22 cellular contexts compared by ENCODE assay signal in genomic region chr11:89437317-89437716, GRCh38. TPM values are rescaled to one million over a fixed set of nuclear protein-coding genes. Genes with fewer than 3 reads are reported as not detected.
"Had no signal": no experiment of that assay in that cellular context is flagged by ENCODE, and none has a peak within 500 bp of the region (broad histone marks: within the 10 kb centered on the region; RNA-seq: fewer than 3 reads in every experiment).

No MANE protein-coding gene starts in this region.

- H3K27ac ChIP-seq: body of pancreas, colonic mucosa, heart right ventricle, neutrophil, transverse colon had no signal

- H3K4me1 ChIP-seq: body of pancreas, colonic mucosa, heart right ventricle, transverse colon had no signal

- H3K27me3 Mint-ChIP-seq: activated B cell treated with CpG ODN at 0.5 μM for 24 hours; activated naive CD8-positive, alpha-beta T cell treated with anti-CD3 and anti-CD28 coated beads, Interleukin-2, amount 10 ng/mL, durations not matched to agents 7 days and 5 days; activated T-cell treated with anti-CD3 and anti-CD28 coated beads, Interleukin-2, amount 50 U/mL, for 24 hours had no signal

- H3K27me3 ChIP-seq: body of pancreas, colonic mucosa, heart right ventricle, neutrophil, transverse colon had no signal

- H3K4me1 Mint-ChIP-seq: activated B cell treated with CpG ODN at 0.5 μM for 24 hours; activated naive CD8-positive, alpha-beta T cell treated with anti-CD3 and anti-CD28 coated beads, Interleukin-2, amount 10 ng/mL, durations not matched to agents 7 days and 5 days; natural killer cell had no signal

- H3K36me3 ChIP-seq: colonic mucosa, neutrophil, transverse colon had no signal

- H3K4me3 ChIP-seq: body of pancreas, colonic mucosa, heart right ventricle, transverse colon had no signal

- H3K9me3 ChIP-seq: body of pancreas, colonic mucosa, heart right ventricle, neutrophil, transverse colon had no signal

- H3K4me3 Mint-ChIP-seq: activated B cell treated with CpG ODN at 0.5 μM for 24 hours; activated CD8-positive, alpha-beta T cell treated with anti-CD3 and anti-CD28 coated beads, Interleukin-2, amount 10 ng/mL, durations not matched to agents 7 days and 5 days; activated naive CD8-positive, alpha-beta T cell treated with anti-CD3 and anti-CD28 coated beads, Interleukin-2, amount 10 ng/mL, durations not matched to agents 7 days and 5 days; activated T-cell treated with anti-CD3 and anti-CD28 coated beads, Interleukin-2, amount 50 U/mL, for 24 hours; natural killer cell had no signal

- DNase-seq: activated B cell treated with CpG ODN at 0.5 μM for 24 hours; activated CD4-positive, alpha-beta T cell treated with anti-CD3 and anti-CD28 coated beads for 48 hours; activated CD8-positive, alpha-beta T cell treated with anti-CD3 and anti-CD28 coated beads, Interleukin-2, amount 10 ng/mL, durations not matched to agents 7 days and 5 days; activated naive CD4-positive, alpha-beta T cell treated with Interleukin-2 at 50 U/mL for 16 hours; activated naive CD8-positive, alpha-beta T cell treated with anti-CD3 and anti-CD28 coated beads, Interleukin-2, amount 10 ng/mL, durations not matched to agents 7 days and 5 days; activated T-cell treated with anti-CD3 and anti-CD28 coated beads, Interleukin-2, amount 50 U/mL, for 24 hours; amygdala; body of pancreas; central memory CD4-positive, alpha-beta T cell; colonic mucosa; erythroblast; heart right ventricle; left cardiac atrium; natural killer cell; stimulated activated CD4-positive, alpha-beta T cell treated with anti-CD3 and anti-CD28 coated beads, Interleukin-12 subunit alpha, Interleukin-12 subunit beta, amount 100 ng/mL, for 4 hours; stimulated activated CD4-positive, alpha-beta T cell treated with anti-CD3 and anti-CD28 coated beads, Interleukin-2, amount 100 ng/mL, for 24 hours; stimulated activated naive CD8-positive, alpha-beta T cell treated with anti-CD3 and anti-CD28 coated beads, Interleukin-15, Interleukin-2, amounts not matched to agents 100 U/mL and 50 U/mL, for 24 hours; substantia nigra; transverse colon had no signal

- H3K36me3 Mint-ChIP-seq: activated naive CD8-positive, alpha-beta T cell treated with anti-CD3 and anti-CD28 coated beads, Interleukin-2, amount 10 ng/mL, durations not matched to agents 7 days and 5 days; natural killer cell had no signal

- ATAC-seq: activated CD8-positive, alpha-beta T cell treated with anti-CD3 and anti-CD28 coated beads, Interleukin-2, amount 10 ng/mL, durations not matched to agents 7 days and 5 days; body of pancreas; heart right ventricle; left cardiac atrium; natural killer cell; stimulated activated naive CD8-positive, alpha-beta T cell treated with anti-CD3 and anti-CD28 coated beads, Interleukin-15, Interleukin-2, amounts not matched to agents 100 U/mL and 50 U/mL, for 24 hours had no signal

- H3K9me3 Mint-ChIP-seq: activated B cell treated with CpG ODN at 0.5 μM for 24 hours; activated naive CD8-positive, alpha-beta T cell treated with anti-CD3 and anti-CD28 coated beads, Interleukin-2, amount 10 ng/mL, durations not matched to agents 7 days and 5 days; activated T-cell treated with anti-CD3 and anti-CD28 coated beads, Interleukin-2, amount 50 U/mL, for 24 hours; activated T-helper 2 cell treated with anti-CD3 and anti-CD28 coated beads, Interferon-gamma antibody, Interleukin-2, Interleukin-4, amounts not matched to agents 10 μg/mL and 5 μg/mL and 100 μg/mL, durations not matched to agents 14 hours and 24 hours and 36 hours had no signal

- H3K27ac Mint-ChIP-seq: activated B cell treated with CpG ODN at 0.5 μM for 24 hours; activated CD8-positive, alpha-beta T cell treated with anti-CD3 and anti-CD28 coated beads, Interleukin-2, amount 10 ng/mL, durations not matched to agents 7 days and 5 days; activated naive CD8-positive, alpha-beta T cell treated with anti-CD3 and anti-CD28 coated beads, Interleukin-2, amount 10 ng/mL, durations not matched to agents 7 days and 5 days; activated T-cell treated with anti-CD3 and anti-CD28 coated beads, Interleukin-2, amount 50 U/mL, for 24 hours; activated T-helper 2 cell treated with anti-CD3 and anti-CD28 coated beads, Interferon-gamma antibody, Interleukin-2, Interleukin-4, amounts not matched to agents 10 μg/mL and 5 μg/mL and 100 μg/mL, durations not matched to agents 14 hours and 24 hours and 36 hours; natural killer cell had no signal

RNA-seq across cellular contexts. Expression of gene NOX4, which starts 53.9 kb away (rescaled TPM):
- total RNA-seq: activated B cell treated with CpG ODN at 0.5 μM for 24 hours; activated CD8-positive, alpha-beta T cell treated with anti-CD3 and anti-CD28 coated beads, Interleukin-2, amount 10 ng/mL, durations not matched to agents 7 days and 5 days; activated naive CD8-positive, alpha-beta T cell treated with anti-CD3 and anti-CD28 coated beads, Interleukin-2, amount 10 ng/mL, durations not matched to agents 7 days and 5 days; activated T-helper 2 cell treated with anti-CD3 and anti-CD28 coated beads, Interferon-gamma antibody, Interleukin-2, Interleukin-4, amounts not matched to agents 10 μg/mL and 5 μg/mL and 100 μg/mL, durations not matched to agents 14 hours and 24 hours and 36 hours; natural killer cell; T-helper 2 cell treated with Interferon-gamma antibody and Interleukin-4, amounts not matched to agents 100 ng/mL and 5 ng/mL, for 36 hours had no signal
